In genomic region chr3:18016366-18016765, GRCh38 we compare ENCODE assay signal across 19 cellular contexts.
DNase-seq lines count a peak whose midpoint lies in the region; ATAC-seq and TF ChIP-seq lines count a peak whose summit lies in the region.
"Had no signal": no experiment of that assay in that cellular context is flagged by ENCODE, and none has a peak within 500 bp of the region (broad histone marks: within the 10 kb centered on the region; RNA-seq: fewer than 3 reads in every experiment).

No MANE protein-coding gene starts in this region.

- H3K4me3 Mint-ChIP-seq in neural crest cell = no peak overlapping the region
- H3K4me3 Mint-ChIP-seq in CD8-positive, alpha-beta memory T cell = no peak overlapping the region
- H3K4me3 Mint-ChIP-seq: B cell; CD4-positive, alpha-beta T cell; CD8-positive, alpha-beta T cell had no signal

- H3K36me3 Mint-ChIP-seq in neural crest cell (ENCODE audit: low read depth) = peaks cover 37% of the 10 kb centered on the region
- H3K36me3 Mint-ChIP-seq in CD8-positive, alpha-beta memory T cell = no peaks in the 10 kb centered on the region
- H3K36me3 Mint-ChIP-seq: CD8-positive, alpha-beta T cell had no signal

- H2AFZ ChIP-seq in DND-41 (ENCODE audit: low read depth, low read length) = no peak overlapping the region

- H3K4me1 ChIP-seq in DND-41 (ENCODE audit: insufficient read depth, low read length) = peaks cover 68% of the 10 kb centered on the region
- no peaks in the 10 kb centered on the region for H3K4me1 ChIP-seq in CD8-positive, alpha-beta memory T cell (ENCODE audit: insufficient read depth, low read length)
- H3K4me1 ChIP-seq: A549 had no signal

- ATAC-seq in DND-41 (ENCODE audit: insufficient read depth, low read depth) = no peak
- ATAC-seq: A549; CD8-positive, alpha-beta T cell had no signal

- CTCF ChIA-PET in CD8-positive, alpha-beta memory T cell (lab: Charles Lee) = no interaction called here

- H3K27me3 Mint-ChIP-seq in neural crest cell (ENCODE audit: low read depth) = no peaks in the 10 kb centered on the region
- peaks cover 3 to 21% of the 10 kb centered on the region in 2 donors for H3K27me3 Mint-ChIP-seq in CD8-positive, alpha-beta memory T cell

- H3K4me2 ChIP-seq in DND-41 (ENCODE audit: insufficient read depth, low read length) = no peak overlapping the region
- H3K4me2 ChIP-seq: A549; BLaER1 treated with 17β-estradiol and CSF1 and Interleukin-3, amounts not matched to agents 10 nM and 100 nM had no signal

- H3K27ac Mint-ChIP-seq in neural crest cell (ENCODE audit: unreplicated experiment) = peak overlapping the region; percentile 25
- H3K27ac Mint-ChIP-seq in CD8-positive, alpha-beta memory T cell = no peak overlapping the region
- H3K27ac Mint-ChIP-seq: B cell; CD4-positive, alpha-beta T cell; CD8-positive, alpha-beta T cell had no signal

- H3K4me3 ChIP-seq in DND-41 (ENCODE audit: low read depth in 1 of 2, low read length in 2 of 2) = no peak overlapping the region
- H3K4me3 ChIP-seq in CD8-positive, alpha-beta memory T cell (ENCODE audit: low read length) = no peak overlapping the region
- H3K4me3 ChIP-seq: A549; BLaER1 treated with 17β-estradiol and CSF1 and Interleukin-3, amounts not matched to agents 10 nM and 100 nM had no signal

- H3K27ac ChIP-seq in DND-41 (ENCODE audit: low read length) = peak overlapping the region; percentile 2
- H3K27ac ChIP-seq in CD8-positive, alpha-beta memory T cell (ENCODE audit: low read depth, low read length) = no peak overlapping the region
- H3K27ac ChIP-seq: 22Rv1; A549; BLaER1 treated with 17β-estradiol and CSF1 and Interleukin-3, amounts not matched to agents 10 nM and 100 nM; C4-2B had no signal

- no peak overlapping the region for H3K9ac ChIP-seq in DND-41 (ENCODE audit: low read depth, low read length)
- H3K9ac ChIP-seq: BLaER1 treated with 17β-estradiol and CSF1 and Interleukin-3, amounts not matched to agents 10 nM and 100 nM had no signal

- no peaks in the 10 kb centered on the region for H3K4me1 Mint-ChIP-seq in neural crest cell
- H3K4me1 Mint-ChIP-seq in CD8-positive, alpha-beta memory T cell = no peaks in the 10 kb centered on the region
- H3K4me1 Mint-ChIP-seq: B cell had no signal

- H3K79me2 ChIP-seq in DND-41 (ENCODE audit: insufficient read depth, low read length) = no peaks in the 10 kb centered on the region

- no peaks in the 10 kb centered on the region for H3K36me3 ChIP-seq in DND-41 (ENCODE audit: insufficient read depth, low read length)
- no peaks in the 10 kb centered on the region for H3K36me3 ChIP-seq in CD8-positive, alpha-beta memory T cell (ENCODE audit: insufficient read depth, low read length)

- no peaks in the 10 kb centered on the region for H4K20me1 ChIP-seq in DND-41 (ENCODE audit: insufficient read depth, low read length)
- H4K20me1 ChIP-seq: BLaER1 treated with 17β-estradiol and CSF1 and Interleukin-3, amounts not matched to agents 10 nM and 100 nM had no signal

- peaks cover 7% of the 10 kb centered on the region for H3K9me3 Mint-ChIP-seq in neural crest cell
- peaks cover 0 to 3% (median 0%) of the 10 kb centered on the region in 5 donors for H3K9me3 Mint-ChIP-seq in CD8-positive, alpha-beta memory T cell
- H3K9me3 Mint-ChIP-seq: CD4-positive, alpha-beta T cell; CD8-positive, alpha-beta T cell had no signal

- no peaks in the 10 kb centered on the region for H3K27me3 ChIP-seq in DND-41 (ENCODE audit: insufficient read depth, low read length, poor library complexity)
- peaks cover under 1% of the 10 kb centered on the region for H3K27me3 ChIP-seq in CD8-positive, alpha-beta memory T cell (ENCODE audit: insufficient read depth, low read length, poor library complexity, severe bottlenecking)
- H3K27me3 ChIP-seq: BLaER1 treated with 17β-estradiol and CSF1 and Interleukin-3, amounts not matched to agents 10 nM and 100 nM had no signal

- H3K9me3 ChIP-seq in DND-41 (ENCODE audit: insufficient read depth, low read length, severe bottlenecking) = no peaks in the 10 kb centered on the region
- no peaks in the 10 kb centered on the region for H3K9me3 ChIP-seq in CD8-positive, alpha-beta memory T cell (ENCODE audit: low read length)
- H3K9me3 ChIP-seq: A549 had no signal

- POLR2A ChIA-PET in CD8-positive, alpha-beta memory T cell (lab: Charles Lee) = no interaction called here

- no peak for TF ChIP-seq CTCF in DND-41 (IDR thresholded peaks at IDR 0.05; ENCODE audit: borderline replicate concordance, extremely low read depth, low read length, poor library complexity, severe bottlenecking)
- TF ChIP-seq CTCF in neural crest cell (conservative IDR thresholded peaks at IDR 0.05) = no peak

- DNase-seq in DND-41 = no peak
- peak; percentile 23 for DNase-seq in MV-4-11 (lab: John Stamatoyannopoulos, UW)
- no peak for DNase-seq in neural crest cell (ENCODE audit: low read depth, low spot score)
- no peak for DNase-seq in CD8-positive, alpha-beta memory T cell
- no peak for DNase-seq in SKM-1 treated with dmso at 0.1 percent for 144 hours (lab: John Stamatoyannopoulos, UW; ENCODE audit: unreplicated experiment)
- DNase-seq: AML-193; CD4-positive, alpha-beta T cell; CD8-positive, alpha-beta T cell; COR-L47; DMS 273 treated with DMSO at 0.1 percent for 48 hours; DMS153; DMS53; DMS79; GF-D8 had no signal
